6 cellular contexts compared by ENCODE assay signal in genomic region chr13:70798385-70798784, GRCh38.
"Had no signal": no experiment of that assay in that cellular context is flagged by ENCODE, and none has a peak within 500 bp of the region (broad histone marks: within the 10 kb centered on the region; RNA-seq: fewer than 3 reads in every experiment).

No MANE protein-coding gene starts in this region.

- H3K4me3 ChIP-seq: GM23338, K562 had no signal

- H3K4me2 ChIP-seq: GM23338 had no signal

- DNase-seq: H9, HCEC 1CT, IMR-90, KG1 had no signal

- H3K9me3 Mint-ChIP-seq: GM23338, H9 had no signal

- H3K4me1 Mint-ChIP-seq: GM23338, H9 had no signal

- ATAC-seq: GM23338, K562 had no signal

- H3K4me3 Mint-ChIP-seq: GM23338, H9 had no signal

- H3K27ac Mint-ChIP-seq: GM23338, H9 had no signal

- H2AFZ ChIP-seq: GM23338 had no signal
